ENCODE assay signal across 8 cellular contexts in genomic region chr2:73783883-73784282, GRCh38. TPM values are rescaled to one million over a fixed set of nuclear protein-coding genes. Genes with fewer than 3 reads are reported as not detected.
"Had no signal": no experiment of that assay in that cellular context is flagged by ENCODE, and none has a peak within 500 bp of the region (broad histone marks: within the 10 kb centered on the region; RNA-seq: fewer than 3 reads in every experiment).

Gene C2orf78 (plus strand): TSS chr2:73784183. CDS start chr2:73784310, 127 bp downstream.

RNA-seq across cellular contexts. Expression of gene C2orf78, which starts in this region (rescaled TPM):
- total RNA-seq: activated CD8-positive, alpha-beta T cell treated with anti-CD3 and anti-CD28 coated beads, Interleukin-2, amount 10 ng/mL, durations not matched to agents 7 days and 5 days; activated naive CD8-positive, alpha-beta T cell treated with anti-CD3 and anti-CD28 coated beads, Interleukin-2, amount 10 ng/mL, durations not matched to agents 7 days and 5 days; adrenal gland; breast epithelium; cerebellum; M059J; SK-MEL-5; T-helper 17 cell had no signal
